In genomic region chr11:34916810-34917780, GRCh38 we compare ENCODE assay signal across 8 cellular contexts. TPM values are rescaled to one million over a fixed set of nuclear protein-coding genes. Genes with fewer than 3 reads are reported as not detected.
A peak's percentile ranks its signal among the peaks of the same experiment; 100 is the strongest.
DNase-seq lines count a peak whose midpoint lies in the region; ATAC-seq and TF ChIP-seq lines count a peak whose summit lies in the region.

No MANE protein-coding gene starts in this region.

- peaks cover 32% of the 10 kb centered on the region for H3K36me3 Mint-ChIP-seq in brain

- ATAC-seq in GM21619 (IDR thresholded peaks at IDR 0.05; ENCODE audit: unreplicated experiment) = peak; percentile 29

- H3K27me3 ChIP-seq in testis = no peaks in the 10 kb centered on the region

- TF ChIP-seq POLR2A in testis (IDR thresholded peaks at IDR 0.05) = no peak

- peaks cover 0 to 20% (median 15%) of the 10 kb centered on the region in 5 experiments for H3K9me3 Mint-ChIP-seq in brain

- intact Hi-C loops in testis (cut with DNase I; ENCODE audit: low total_unique reads) = no loop called here

- H3K4me3 Mint-ChIP-seq in brain = peak overlapping the region; percentile 94 to 100 (median 98)

- peak overlapping the region; percentile 95 to 97 for H3K27ac ChIP-seq in testis

- H3K27ac Mint-ChIP-seq in brain = peak overlapping the region; percentile 98 to 100 (median 99)

- no peaks in the 10 kb centered on the region for H3K9me3 ChIP-seq in testis

- H3K4me1 Mint-ChIP-seq in brain = peaks cover 70% of the 10 kb centered on the region

- TF ChIP-seq CTCF in GM12865 (IDR thresholded peaks at IDR 0.05; ENCODE audit: insufficient read depth, low read depth, low read length, missing control alignments) (no peak), brain (conservative IDR thresholded peaks at IDR 0.05) (no peak), testis (IDR thresholded peaks at IDR 0.05) (no peak)

- WGBS in testis, 2 donors = 7 to 10% methylated on average over 23 to 26 of the region's 26 CpGs

- H3K4me3 ChIP-seq in GM12865 (ENCODE audit: low read depth, low read length) (peak overlapping the region; percentile 71), testis (peak overlapping the region; percentile 83 to 93)
- H3K4me3 ChIP-seq in Jurkat, Clone E6-1 (ENCODE audit: low read length) = peak overlapping the region; percentile 61

- no peaks in the 10 kb centered on the region for H3K36me3 ChIP-seq in testis (ENCODE audit: low read depth, missing control alignments)

- peaks cover 13% of the 10 kb centered on the region for H3K27me3 Mint-ChIP-seq in brain

- no peak for DNase-seq in GM12865 (ENCODE audit: low read depth)
- DNase-seq in Jurkat, Clone E6-1 (ENCODE audit: low read depth, low spot score) = no peak
- peak; percentile 59 for DNase-seq in left kidney (ENCODE audit: low read depth, low spot score)
- peak; percentile 35 for DNase-seq in testis
- DNase-seq in foreskin melanocyte = no peak
- no peak for DNase-seq in NOMO-1 (lab: John Stamatoyannopoulos, UW; ENCODE audit: unreplicated experiment in 2 of 2)

- H3K4me1 ChIP-seq in testis = peaks cover 7% of the 10 kb centered on the region

RNA-seq across cellular contexts. Expression of gene PDHX, which starts 0.7 kb away (rescaled TPM):
- polyA plus RNA-seq in Jurkat, Clone E6-1 (2012; ENCODE audit: insufficient read depth, insufficient read length) = 30.1 TPM
- 12.3 TPM for polyA plus RNA-seq in brain (ENCODE audit: insufficient read depth, low read depth, low replicate concordance)
- 10 to 100 TPM; 53.5 to 54.2 TPM for total RNA-seq in testis
- polyA plus RNA-seq in testis (ENCODE audit: insufficient read depth, low read depth, low replicate concordance) = 47.9 TPM

RNA-seq across cellular contexts. Expression of gene APIP, which starts 0.9 kb away (rescaled TPM):
- polyA plus RNA-seq in Jurkat, Clone E6-1 (2012; ENCODE audit: insufficient read depth, insufficient read length) = 77.9 TPM
- polyA plus RNA-seq in brain (ENCODE audit: insufficient read depth, low read depth, low replicate concordance) (18.4 TPM), testis (ENCODE audit: insufficient read depth, low read depth, low replicate concordance) (27.7 TPM)
- 10 to 100 TPM; 20.2 to 28.9 TPM for total RNA-seq in testis

Comparison
In these comparisons a context has a peak if more than half of its experiments do, and no peak if none do; other contexts are left out.
1. DNase-seq: peak in left kidney (single experiment) and testis (single experiment); none in GM12865 (single experiment), Jurkat, Clone E6-1 (single experiment), foreskin melanocyte (single experiment) and NOMO-1 (0 of 2).
2. Peak in every context shown above with its lines, with median percentiles within 50 percentile points of each other: H3K4me3 ChIP-seq.